2 cellular contexts compared by ENCODE assay signal in genomic region chr1:40902634-40902897, GRCh38.
TF ChIP-seq lines count a peak whose summit lies in the region.

No MANE protein-coding gene starts in this region.

TF ChIP-seq in HCT116, 20 proteins besides CTCF, POLR2A, EP300 and RAD21:
- TF ChIP-seq ELF1 (IDR thresholded peaks at IDR 0.05; ENCODE audit: borderline replicate concordance, low read depth) (no peak), EGR1 (IDR thresholded peaks at IDR 0.05; ENCODE audit: low read depth) (no peak), JUND (IDR thresholded peaks at IDR 0.05) (no peak), POLR2AphosphoS5 (IDR thresholded peaks at IDR 0.05; ENCODE audit: low read depth, low read length) (no peak), CBX3 (IDR thresholded peaks at IDR 0.05; ENCODE audit: low read depth) (no peak), YY1 (IDR thresholded peaks at IDR 0.05; ENCODE audit: extremely low read depth, insufficient replicate concordance, low read depth, low read length) (no peak)
- TF ChIP-seq, protein P1, sequence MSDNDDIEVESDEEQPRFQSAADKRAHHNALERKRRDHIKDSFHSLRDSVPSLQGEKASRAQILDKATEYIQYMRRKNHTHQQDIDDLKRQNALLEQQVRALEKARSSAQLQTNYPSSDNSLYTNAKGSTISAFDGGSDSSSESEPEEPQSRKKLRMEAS (IDR thresholded peaks at IDR 0.05): no peak

TF ChIP-seq in HepG2, 621 proteins besides CTCF, POLR2A, EP300 and RAD21:
- TF ChIP-seq RFXANK (CRISPR knock-in tag; IDR thresholded peaks at IDR 0.05) (0 out of 2 replicates have a peak, but pooled peaks have one; percentile 64), MXD4 (CRISPR knock-in tag; IDR thresholded peaks at IDR 0.05) (no peak), HMG20B (CRISPR knock-in tag; conservative IDR thresholded peaks at IDR 0.05) (no peak), ZNF674 (CRISPR knock-in tag; IDR thresholded peaks at IDR 0.05; ENCODE audit: low read depth) (no peak), RFX5 (IDR thresholded peaks at IDR 0.05; ENCODE audit: low read depth, low read length) (peak; percentile 92), ZNF24 (IDR thresholded peaks at IDR 0.05) (no peak), RBAK (CRISPR knock-in tag; IDR thresholded peaks at IDR 0.05) (no peak)
- TF ChIP-seq, protein P2, sequence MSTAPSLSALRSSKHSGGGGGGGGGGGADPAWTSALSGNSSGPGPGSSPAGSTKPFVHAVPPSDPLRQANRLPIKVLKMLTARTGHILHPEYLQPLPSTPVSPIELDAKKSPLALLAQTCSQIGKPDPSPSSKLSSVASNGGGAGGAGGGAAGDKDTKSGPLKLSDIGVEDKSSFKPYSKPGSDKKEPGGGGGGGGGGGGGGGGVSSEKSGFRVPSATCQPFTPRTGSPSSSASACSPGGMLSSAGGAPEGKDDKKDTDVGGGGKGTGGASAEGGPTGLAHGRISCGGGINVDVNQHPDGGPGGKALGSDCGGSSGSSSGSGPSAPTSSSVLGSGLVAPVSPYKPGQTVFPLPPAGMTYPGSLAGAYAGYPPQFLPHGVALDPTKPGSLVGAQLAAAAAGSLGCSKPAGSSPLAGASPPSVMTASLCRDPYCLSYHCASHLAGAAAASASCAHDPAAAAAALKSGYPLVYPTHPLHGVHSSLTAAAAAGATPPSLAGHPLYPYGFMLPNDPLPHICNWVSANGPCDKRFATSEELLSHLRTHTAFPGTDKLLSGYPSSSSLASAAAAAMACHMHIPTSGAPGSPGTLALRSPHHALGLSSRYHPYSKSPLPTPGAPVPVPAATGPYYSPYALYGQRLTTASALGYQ (CRISPR knock-in tag; IDR thresholded peaks at IDR 0.05): no peak
TF ChIP-seq in HepG2: peak in this region for 2.
